Comparison of ENCODE assay signal across 8 cellular contexts in the genomic region with DNA sequence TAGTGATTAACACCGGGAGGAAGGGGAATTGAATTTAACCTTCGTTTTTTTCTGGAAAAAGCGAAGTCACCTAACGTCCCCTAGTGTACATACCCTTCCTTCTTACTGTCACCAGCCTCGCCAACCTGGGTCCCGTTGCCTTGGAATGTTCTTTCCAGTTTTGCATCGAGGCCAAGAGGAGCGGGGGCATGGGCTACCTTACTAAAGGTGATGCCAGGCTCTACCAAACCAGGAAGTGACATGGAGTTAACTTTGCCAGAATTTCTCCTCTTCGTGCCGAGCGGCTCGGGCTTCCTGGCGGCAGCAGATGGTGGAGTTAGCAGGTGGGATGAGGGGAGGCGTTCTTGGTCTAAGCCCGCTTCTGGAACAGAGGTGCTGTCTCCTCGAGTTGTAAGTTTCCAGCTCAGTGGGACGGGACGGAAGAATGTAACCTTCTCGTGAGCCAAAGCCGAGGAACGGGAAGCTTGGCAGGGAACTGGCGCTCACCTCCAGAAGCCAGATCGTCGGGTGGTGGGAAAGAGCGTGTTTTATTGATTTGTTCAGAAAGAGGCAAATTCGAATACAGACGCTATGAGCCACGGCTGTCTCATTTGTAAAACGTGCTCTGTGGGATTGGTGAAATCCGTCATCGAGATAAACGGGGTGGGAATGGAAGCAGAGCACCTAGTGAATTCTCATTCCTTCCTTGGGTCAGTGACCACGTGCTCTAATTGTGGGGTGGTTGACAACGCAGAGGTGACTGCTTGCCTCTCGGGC. TPM values are rescaled to one million over a fixed set of nuclear protein-coding genes. Genes with fewer than 3 reads are reported as not detected.
DNase-seq lines count a peak whose midpoint lies in the region; FAIRE-seq and TF ChIP-seq lines count a peak whose summit lies in the region.

No MANE protein-coding gene starts in this region.

- no peak for TF ChIP-seq CTCF in AG09309 (IDR thresholded peaks at IDR 0.05; ENCODE audit: control insufficient read depth, insufficient read depth, low read depth, low read length, missing control alignments)
- TF ChIP-seq CTCF in HL-60 (IDR thresholded peaks at IDR 0.05; ENCODE audit: insufficient read depth, low read length): no peak
- TF ChIP-seq CTCF in hepatocyte (IDR thresholded peaks at IDR 0.05; ENCODE audit: poor library complexity): no peak

- peak overlapping the region; percentile 86 for H3K4me2 ChIP-seq in hepatocyte

- no peaks in the 10 kb centered on the region for H3K9me3 ChIP-seq in hepatocyte (ENCODE audit: low read depth)
- H3K9me3 ChIP-seq in skeletal muscle tissue (ENCODE audit: control insufficient read depth in 3 of 3, low read length in 3 of 3): no peaks in the 10 kb centered on the region

- peak overlapping the region; percentile 58 to 77 (median 63) for H3K9ac ChIP-seq in skeletal muscle tissue (ENCODE audit: low read depth in 1 of 3, low read length in 3 of 3)

- FAIRE-seq in GM12892 (lab: Jason Lieb, UNC): peak; percentile 62

- H3K4me1 ChIP-seq in hepatocyte (ENCODE audit: insufficient read depth) (peaks cover 22% of the 10 kb centered on the region), skeletal muscle tissue (ENCODE audit: control insufficient read depth in 3 of 3, insufficient read depth in 3 of 3, low read length in 3 of 3) (peaks cover 15 to 22% (median 20%) of the 10 kb centered on the region in 3 donors)

- H3K9me2 ChIP-seq in hepatocyte (replicated peaks; ENCODE audit: insufficient read depth): no peaks in the 10 kb centered on the region

- H4K20me1 ChIP-seq in hepatocyte (ENCODE audit: insufficient read depth, poor library complexity, severe bottlenecking): no peaks in the 10 kb centered on the region

- H3K36me3 ChIP-seq in hepatocyte (replicated peaks; ENCODE audit: insufficient read depth, low read depth) (no peaks in the 10 kb centered on the region), skeletal muscle tissue (ENCODE audit: control insufficient read depth in 3 of 3, insufficient read depth in 3 of 3, low read length in 3 of 3) (peaks cover 0 to 4% (median 2%) of the 10 kb centered on the region in 3 donors)

- DNase-seq in AG09309 (ENCODE audit: low read depth) (no peak), GM12892 (ENCODE audit: insufficient read length) (no peak), HL-60 (ENCODE audit: low read depth in 1 of 2, low spot score in 1 of 2) (peak in 1 of 2 experiments; percentile 15), hepatocyte (ENCODE audit: low spot score) (peak; percentile 41), activated gamma-delta T cell (lab: John Stamatoyannopoulos, UW) (no peak)
- DNase-seq in activated T-helper 9 cell treated with anti-CD3 and anti-CD28 coated beads, Interleukin-2, amount 50 U/mL, for 16 hours (ENCODE audit: low read depth): peak; percentile 10
- DNase-seq in activated CD8-positive, alpha-beta memory T cell treated with anti-CD3 and anti-CD28 coated beads, Interleukin-2, amount 50 U/mL, for 48 hours: no peak

- 15% methylated on average over 35 of the region's 35 CpGs for WGBS in hepatocyte (ENCODE audit: low lambda C conversion rate, missing lambda C conversion rate)

- peaks cover 10% of the 10 kb centered on the region for H3K79me2 ChIP-seq in hepatocyte

- H3K4me3 ChIP-seq in AG09309 (ENCODE audit: control insufficient read depth, low read depth, low read length) (peak overlapping the region; percentile 78), HL-60 (replicated peaks; ENCODE audit: insufficient read depth, low read length) (peak overlapping the region; percentile 66), hepatocyte (peak overlapping the region; percentile 41), skeletal muscle tissue (ENCODE audit: low read length in 3 of 3) (peak overlapping the region; percentile 79 to 93 (median 91))

- TF ChIP-seq POLR2A in GM12892 (IDR thresholded peaks at IDR 0.05; ENCODE audit: low read depth, low read length): no peak

- peak overlapping the region; percentile 72 for H2AFZ ChIP-seq in hepatocyte

- H3K27ac ChIP-seq in HL-60 (replicated peaks) (peak overlapping the region; percentile 60), hepatocyte (peak overlapping the region; percentile 68), skeletal muscle tissue (ENCODE audit: low read depth, low read length) (no peak overlapping the region)

- no peaks in the 10 kb centered on the region for H3K27me3 ChIP-seq in HL-60 (ENCODE audit: insufficient read depth, poor library complexity, severe bottlenecking)
- no peaks in the 10 kb centered on the region for H3K27me3 ChIP-seq in hepatocyte
- H3K27me3 ChIP-seq in skeletal muscle tissue (ENCODE audit: control insufficient read depth in 3 of 3, insufficient read depth in 3 of 3, low read length in 3 of 3): no peaks in the 10 kb centered on the region

RNA-seq across cellular contexts. Expression of a gene that starts 0.5 kb away (rescaled TPM):
- 8.4 TPM for polyA plus RNA-seq in GM12892 (2012; ENCODE audit: missing spikeins)
- total RNA-seq in hepatocyte (25.4 and 26.6 TPM in 2 replicates), skeletal muscle tissue (3.7 TPM)
- polyA plus RNA-seq in hepatocyte: 27.3 and 37.9 TPM in 2 replicates

RNA-seq across cellular contexts. Expression of a gene that starts 2.5 kb away (rescaled TPM):
- polyA plus RNA-seq in GM12892 (2012; ENCODE audit: missing spikeins): 3.4 TPM
- 2.9 and 3.5 TPM in 2 replicates for total RNA-seq in hepatocyte
- 4.3 and 5.5 TPM in 2 replicates for polyA plus RNA-seq in hepatocyte
- 0.52 TPM for total RNA-seq in skeletal muscle tissue

Comparison
In these comparisons a context has a peak if more than half of its experiments do, and no peak if none do; other contexts are left out.
1. DNase-seq: peak in activated T-helper 9 cell treated with anti-CD3 and anti-CD28 coated beads, Interleukin-2, amount 50 U/mL, for 16 hours (single experiment) and hepatocyte (single experiment); none in AG09309 (single experiment), GM12892 (single experiment), activated CD8-positive, alpha-beta memory T cell treated with anti-CD3 and anti-CD28 coated beads, Interleukin-2, amount 50 U/mL, for 48 hours (single experiment) and activated gamma-delta T cell (single experiment).
2. H3K4me3 ChIP-seq: peak in every context shown above with its lines; median percentile 91 in skeletal muscle tissue; 78 in AG09309; 66 in HL-60; 41 in hepatocyte.